In genomic region chr15:62338497-62338896, GRCh38 we compare ENCODE assay signal across 19 cellular contexts.
"Had no signal": no experiment of that assay in that cellular context is flagged by ENCODE, and none has a peak within 500 bp of the region (broad histone marks: within the 10 kb centered on the region; RNA-seq: fewer than 3 reads in every experiment).

No MANE protein-coding gene starts in this region.

- H3K4me2 ChIP-seq: hepatocyte, neural progenitor cell had no signal

- H2AFZ ChIP-seq: hepatocyte, neural progenitor cell had no signal

- ATAC-seq: left cardiac atrium; left ventricle myocardium superior; natural killer cell treated with Interleukin-12 subunit alpha and Interleukin-12 subunit beta and Interleukin-15 and Interleukin-18, amount 100 ng/mL, for 72 hours; right lobe of liver had no signal

- H3K27ac ChIP-seq: coronary artery, hepatocyte, neural progenitor cell, ovary, right lobe of liver, tibial artery, upper lobe of right lung had no signal

- H3K36me3 ChIP-seq: neural progenitor cell, ovary, right lobe of liver, tibial artery, upper lobe of right lung had no signal

- H3K79me2 ChIP-seq: hepatocyte had no signal

- DNase-seq: effector CD4-positive, alpha-beta T cell; kidney; left cardiac atrium; left ventricle myocardium superior; mesenchymal stem cell; midbrain; nucleus accumbens; ovary; right lobe of liver; stimulated activated CD4-positive, alpha-beta T cell treated with anti-CD3 and anti-CD28 coated beads, Interleukin-4, amount 100 ng/mL, for 1 hour; stimulated activated CD8-positive, alpha-beta memory T cell treated with anti-CD3 and anti-CD28 coated beads, Interleukin-4, amount 100 ng/mL, for 48 hours; tibial artery; upper lobe of right lung had no signal

- H3K4me1 ChIP-seq: neural progenitor cell, right lobe of liver, tibial artery, upper lobe of right lung had no signal

- FAIRE-seq: frontal cortex, kidney had no signal

- H3K4me3 ChIP-seq: coronary artery, hepatocyte, lung, neural progenitor cell, ovary, right lobe of liver, tibial artery, upper lobe of right lung had no signal

- H3K27me3 ChIP-seq: hepatocyte, neural progenitor cell, ovary, right lobe of liver, tibial artery, upper lobe of right lung had no signal

- H3K9me3 ChIP-seq: ovary, right lobe of liver, tibial artery, upper lobe of right lung had no signal
